ENCODE assay signal across 2 cellular contexts in the genomic region with DNA sequence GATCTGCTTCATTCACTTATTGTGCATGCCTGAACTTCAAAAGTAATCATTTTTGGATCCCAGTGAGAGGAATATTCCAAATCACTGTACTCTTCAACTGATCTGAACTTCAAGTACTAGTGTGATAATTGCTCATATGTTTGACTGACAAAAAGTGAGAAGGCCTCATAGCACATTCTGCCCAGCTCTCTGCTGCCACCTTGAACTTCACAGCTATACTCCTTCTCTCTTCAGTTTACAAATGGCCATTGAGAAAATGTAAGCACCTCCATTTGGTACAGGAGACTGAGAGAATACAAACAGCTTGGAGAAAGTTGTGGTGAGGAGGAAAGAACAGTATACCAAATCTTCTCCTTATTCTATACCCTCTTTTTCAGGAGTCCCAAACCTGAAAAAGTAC.
TF ChIP-seq lines count a peak whose summit lies in the region.

No MANE protein-coding gene starts in this region.

TF ChIP-seq in SK-N-SH, 30 proteins besides CTCF, POLR2A, EP300 and RAD21 (continued from another document):
- TF ChIP-seq, protein P1, sequence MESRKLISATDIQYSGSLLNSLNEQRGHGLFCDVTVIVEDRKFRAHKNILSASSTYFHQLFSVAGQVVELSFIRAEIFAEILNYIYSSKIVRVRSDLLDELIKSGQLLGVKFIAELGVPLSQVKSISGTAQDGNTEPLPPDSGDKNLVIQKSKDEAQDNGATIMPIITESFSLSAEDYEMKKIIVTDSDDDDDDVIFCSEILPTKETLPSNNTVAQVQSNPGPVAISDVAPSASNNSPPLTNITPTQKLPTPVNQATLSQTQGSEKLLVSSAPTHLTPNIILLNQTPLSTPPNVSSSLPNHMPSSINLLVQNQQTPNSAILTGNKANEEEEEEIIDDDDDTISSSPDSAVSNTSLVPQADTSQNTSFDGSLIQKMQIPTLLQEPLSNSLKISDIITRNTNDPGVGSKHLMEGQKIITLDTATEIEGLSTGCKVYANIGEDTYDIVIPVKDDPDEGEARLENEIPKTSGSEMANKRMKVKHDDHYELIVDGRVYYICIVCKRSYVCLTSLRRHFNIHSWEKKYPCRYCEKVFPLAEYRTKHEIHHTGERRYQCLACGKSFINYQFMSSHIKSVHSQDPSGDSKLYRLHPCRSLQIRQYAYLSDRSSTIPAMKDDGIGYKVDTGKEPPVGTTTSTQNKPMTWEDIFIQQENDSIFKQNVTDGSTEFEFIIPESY (IDR thresholded peaks at IDR 0.05; ENCODE audit: borderline replicate concordance, low read depth), result no peak
- TF ChIP-seq, protein P2, sequence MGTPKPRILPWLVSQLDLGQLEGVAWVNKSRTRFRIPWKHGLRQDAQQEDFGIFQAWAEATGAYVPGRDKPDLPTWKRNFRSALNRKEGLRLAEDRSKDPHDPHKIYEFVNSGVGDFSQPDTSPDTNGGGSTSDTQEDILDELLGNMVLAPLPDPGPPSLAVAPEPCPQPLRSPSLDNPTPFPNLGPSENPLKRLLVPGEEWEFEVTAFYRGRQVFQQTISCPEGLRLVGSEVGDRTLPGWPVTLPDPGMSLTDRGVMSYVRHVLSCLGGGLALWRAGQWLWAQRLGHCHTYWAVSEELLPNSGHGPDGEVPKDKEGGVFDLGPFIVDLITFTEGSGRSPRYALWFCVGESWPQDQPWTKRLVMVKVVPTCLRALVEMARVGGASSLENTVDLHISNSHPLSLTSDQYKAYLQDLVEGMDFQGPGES (IDR thresholded peaks at IDR 0.05; ENCODE audit: low read depth, low read length), result no peak
TF ChIP-seq in SK-N-SH: peak in this region for 0.

TF ChIP-seq in SK-N-SH treated with all-trans-retinoic acid at 6 μM for 48 hours, 23 proteins besides CTCF, POLR2A, EP300 and RAD21 (continued from another document):
- TF ChIP-seq, protein P3, sequence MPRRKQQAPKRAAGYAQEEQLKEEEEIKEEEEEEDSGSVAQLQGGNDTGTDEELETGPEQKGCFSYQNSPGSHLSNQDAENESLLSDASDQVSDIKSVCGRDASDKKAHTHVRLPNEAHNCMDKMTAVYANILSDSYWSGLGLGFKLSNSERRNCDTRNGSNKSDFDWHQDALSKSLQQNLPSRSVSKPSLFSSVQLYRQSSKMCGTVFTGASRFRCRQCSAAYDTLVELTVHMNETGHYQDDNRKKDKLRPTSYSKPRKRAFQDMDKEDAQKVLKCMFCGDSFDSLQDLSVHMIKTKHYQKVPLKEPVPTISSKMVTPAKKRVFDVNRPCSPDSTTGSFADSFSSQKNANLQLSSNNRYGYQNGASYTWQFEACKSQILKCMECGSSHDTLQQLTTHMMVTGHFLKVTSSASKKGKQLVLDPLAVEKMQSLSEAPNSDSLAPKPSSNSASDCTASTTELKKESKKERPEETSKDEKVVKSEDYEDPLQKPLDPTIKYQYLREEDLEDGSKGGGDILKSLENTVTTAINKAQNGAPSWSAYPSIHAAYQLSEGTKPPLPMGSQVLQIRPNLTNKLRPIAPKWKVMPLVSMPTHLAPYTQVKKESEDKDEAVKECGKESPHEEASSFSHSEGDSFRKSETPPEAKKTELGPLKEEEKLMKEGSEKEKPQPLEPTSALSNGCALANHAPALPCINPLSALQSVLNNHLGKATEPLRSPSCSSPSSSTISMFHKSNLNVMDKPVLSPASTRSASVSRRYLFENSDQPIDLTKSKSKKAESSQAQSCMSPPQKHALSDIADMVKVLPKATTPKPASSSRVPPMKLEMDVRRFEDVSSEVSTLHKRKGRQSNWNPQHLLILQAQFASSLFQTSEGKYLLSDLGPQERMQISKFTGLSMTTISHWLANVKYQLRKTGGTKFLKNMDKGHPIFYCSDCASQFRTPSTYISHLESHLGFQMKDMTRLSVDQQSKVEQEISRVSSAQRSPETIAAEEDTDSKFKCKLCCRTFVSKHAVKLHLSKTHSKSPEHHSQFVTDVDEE (CRISPR knock-in tag; IDR thresholded peaks at IDR 0.05), result no peak
- no peak for TF ChIP-seq ISL1 (CRISPR knock-in tag; IDR thresholded peaks at IDR 0.05)
- no peak for TF ChIP-seq SNAI2 (CRISPR knock-in tag; IDR thresholded peaks at IDR 0.05)
- TF ChIP-seq ZFP3 (CRISPR knock-in tag; IDR thresholded peaks at IDR 0.05), result no peak
- TF ChIP-seq, protein P4, sequence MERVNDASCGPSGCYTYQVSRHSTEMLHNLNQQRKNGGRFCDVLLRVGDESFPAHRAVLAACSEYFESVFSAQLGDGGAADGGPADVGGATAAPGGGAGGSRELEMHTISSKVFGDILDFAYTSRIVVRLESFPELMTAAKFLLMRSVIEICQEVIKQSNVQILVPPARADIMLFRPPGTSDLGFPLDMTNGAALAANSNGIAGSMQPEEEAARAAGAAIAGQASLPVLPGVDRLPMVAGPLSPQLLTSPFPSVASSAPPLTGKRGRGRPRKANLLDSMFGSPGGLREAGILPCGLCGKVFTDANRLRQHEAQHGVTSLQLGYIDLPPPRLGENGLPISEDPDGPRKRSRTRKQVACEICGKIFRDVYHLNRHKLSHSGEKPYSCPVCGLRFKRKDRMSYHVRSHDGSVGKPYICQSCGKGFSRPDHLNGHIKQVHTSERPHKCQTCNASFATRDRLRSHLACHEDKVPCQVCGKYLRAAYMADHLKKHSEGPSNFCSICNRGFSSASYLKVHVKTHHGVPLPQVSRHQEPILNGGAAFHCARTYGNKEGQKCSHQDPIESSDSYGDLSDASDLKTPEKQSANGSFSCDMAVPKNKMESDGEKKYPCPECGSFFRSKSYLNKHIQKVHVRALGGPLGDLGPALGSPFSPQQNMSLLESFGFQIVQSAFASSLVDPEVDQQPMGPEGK (CRISPR knock-in tag; IDR thresholded peaks at IDR 0.05; ENCODE audit: borderline replicate concordance), result no peak
- TF ChIP-seq BACH2 (CRISPR knock-in tag; IDR thresholded peaks at IDR 0.05; ENCODE audit: borderline replicate concordance), result no peak
- TF ChIP-seq ZFP30 (CRISPR knock-in tag; IDR thresholded peaks at IDR 0.05), result no peak
- TF ChIP-seq TOX (CRISPR knock-in tag; IDR thresholded peaks at IDR 0.05; ENCODE audit: borderline replicate concordance), result no peak
- TF ChIP-seq, protein P5, sequence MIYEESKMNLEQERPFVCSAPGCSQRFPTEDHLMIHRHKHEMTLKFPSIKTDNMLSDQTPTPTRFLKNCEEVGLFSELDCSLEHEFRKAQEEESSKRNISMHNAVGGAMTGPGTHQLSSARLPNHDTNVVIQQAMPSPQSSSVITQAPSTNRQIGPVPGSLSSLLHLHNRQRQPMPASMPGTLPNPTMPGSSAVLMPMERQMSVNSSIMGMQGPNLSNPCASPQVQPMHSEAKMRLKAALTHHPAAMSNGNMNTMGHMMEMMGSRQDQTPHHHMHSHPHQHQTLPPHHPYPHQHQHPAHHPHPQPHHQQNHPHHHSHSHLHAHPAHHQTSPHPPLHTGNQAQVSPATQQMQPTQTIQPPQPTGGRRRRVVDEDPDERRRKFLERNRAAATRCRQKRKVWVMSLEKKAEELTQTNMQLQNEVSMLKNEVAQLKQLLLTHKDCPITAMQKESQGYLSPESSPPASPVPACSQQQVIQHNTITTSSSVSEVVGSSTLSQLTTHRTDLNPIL (CRISPR knock-in tag; IDR thresholded peaks at IDR 0.05; ENCODE audit: low read depth), result no peak
- TF ChIP-seq TCF4 (CRISPR knock-in tag; IDR thresholded peaks at IDR 0.05; ENCODE audit: borderline replicate concordance), result no peak
- no peak for TF ChIP-seq ARNTL (CRISPR knock-in tag; IDR thresholded peaks at IDR 0.05; ENCODE audit: borderline replicate concordance, low read depth)
